In genomic region chr16:46974352-46974751, GRCh38 we compare ENCODE assay signal across 8 cellular contexts. TPM values are rescaled to one million over a fixed set of nuclear protein-coding genes. Genes with fewer than 3 reads are reported as not detected.
DNase-seq lines count a peak whose midpoint lies in the region; ATAC-seq, FAIRE-seq and TF ChIP-seq lines count a peak whose summit lies in the region.

No MANE protein-coding gene starts in this region.

- H3K9me2 ChIP-seq in DOHH2 (replicated peaks; ENCODE audit: control insufficient read depth, low read length) = no peaks in the 10 kb centered on the region

- no peak overlapping the region for H3K9ac ChIP-seq in H1 (replicated peaks in 1 of 4; ENCODE audit: extremely low read depth in 1 of 4, low read depth in 3 of 4, low read length in 3 of 4)

- no peaks in the 10 kb centered on the region for H3K9me3 ChIP-seq in DOHH2 (ENCODE audit: control insufficient read depth, insufficient read depth, low read length)
- no peaks in the 10 kb centered on the region for H3K9me3 ChIP-seq in H1 (ENCODE audit: insufficient read depth in 2 of 2, low read depth in 1 of 2, low read length in 1 of 2)

- peaks cover 18% of the 10 kb centered on the region for H3K36me3 Mint-ChIP-seq in HFFc6 (ENCODE audit: low read depth)
- peaks cover 14% of the 10 kb centered on the region for H3K36me3 Mint-ChIP-seq in T-cell
- peaks cover 14% of the 10 kb centered on the region for H3K36me3 Mint-ChIP-seq in osteocyte (ENCODE audit: unreplicated experiment)

- TF ChIP-seq CTCF in DOHH2 (IDR thresholded peaks at IDR 0.05; ENCODE audit: low read depth, low read length, poor library complexity, severe bottlenecking) = no peak
- no peak for TF ChIP-seq CTCF in HFFc6 (IDR thresholded peaks at IDR 0.05)
- TF ChIP-seq CTCF in H1 (IDR thresholded peaks at IDR 0.05; ENCODE audit: control extremely low read depth in 1 of 3, insufficient read depth in 1 of 3, low read depth in 1 of 3, low read length in 3 of 3) = no peak
- TF ChIP-seq CTCF in osteocyte (IDR thresholded peaks at IDR 0.05) = no peak

- H2BK5ac ChIP-seq in H1 (ENCODE audit: low read depth, low read length) = no peak overlapping the region

- H3K14ac ChIP-seq in H1 (ENCODE audit: insufficient read length) = no peak overlapping the region

- peak overlapping the region; percentile 89 for H3K4me2 ChIP-seq in DOHH2 (ENCODE audit: low read length)
- H3K4me2 ChIP-seq in H1 (ENCODE audit: insufficient read depth in 1 of 2, low read depth in 2 of 2, low read length in 2 of 2) = peak overlapping the region; percentile 83 to 100; a peak in 3 of 4 replicates

- H3K23me2 ChIP-seq in H1 (ENCODE audit: low read depth, low read length) = peaks cover 5% of the 10 kb centered on the region

- H3K4me3 ChIP-seq in DOHH2 (ENCODE audit: low read length) (peak overlapping the region; percentile 84), H1 (ENCODE audit: extremely low read depth in 1 of 4, insufficient read depth in 2 of 4, low read depth in 3 of 4, low read length in 4 of 4) (peak overlapping the region in 2 of 4 experiments; percentile 91 to 97; a peak in 5 of 8 replicates)

- TF ChIP-seq EP300 in H1 (IDR thresholded peaks at IDR 0.05; ENCODE audit: borderline replicate concordance in 1 of 2, low read depth in 2 of 2, low read length in 2 of 2) = no peak

- H3K4me1 Mint-ChIP-seq in HFFc6 (ENCODE audit: low read depth) = peaks cover 29% of the 10 kb centered on the region
- peaks cover 43 to 54% (median 53%) of the 10 kb centered on the region in 3 donors for H3K4me1 Mint-ChIP-seq in T-cell
- peaks cover 28% of the 10 kb centered on the region for H3K4me1 Mint-ChIP-seq in osteocyte (ENCODE audit: unreplicated experiment)

- H3K27ac ChIP-seq in DOHH2 (ENCODE audit: low read depth, low read length) = 0 out of 2 replicates have a peak overlapping the region, but pooled peaks have one; percentile 69
- no peak overlapping the region for H3K27ac ChIP-seq in H1 (ENCODE audit: low read depth, low read length)

- TF ChIP-seq POLR2A in H1 (IDR thresholded peaks at IDR 0.05; ENCODE audit: control extremely low read depth in 1 of 2, low read depth in 2 of 2, low read length in 2 of 2) = no peak

- peaks cover 5% of the 10 kb centered on the region; the same call in 1 of the 2 replicates for H3F3A ChIP-seq in DOHH2 (ENCODE audit: control insufficient read depth, insufficient read depth)

- H3K4ac ChIP-seq in H1 (replicated peaks; ENCODE audit: insufficient read length, low read depth, low read length) = peak overlapping the region; percentile 32

- H3K56ac ChIP-seq in H1 (replicated peaks; ENCODE audit: insufficient read length, low read depth, low read length) = no peak overlapping the region

- DNase-seq in HFFc6 (no peak), T-cell (peak in 13 of 34 experiments; percentile 0 to 32 (median 4)), H1 (ENCODE audit: low read depth in 1 of 2, low spot score in 2 of 2) (no peak), osteocyte (ENCODE audit: extremely low spot score, unreplicated experiment) (peak; percentile 23), midbrain (lab: John Stamatoyannopoulos, UW) (no peak)

- H4K8ac ChIP-seq in H1 (ENCODE audit: extremely low read depth, insufficient read depth, low read length) = no peak overlapping the region

- H3K36me3 ChIP-seq in DOHH2 (ENCODE audit: control insufficient read depth, low read length) (peaks cover 37% of the 10 kb centered on the region), H1 (ENCODE audit: control insufficient read depth in 2 of 4, insufficient read depth in 4 of 4, low read length in 3 of 4) (peaks cover 3 to 29% (median 5%) of the 10 kb centered on the region in 4 experiments; a peak in 5 of 8 replicates)

- H4K20me1 ChIP-seq in DOHH2 (ENCODE audit: control insufficient read depth, insufficient read depth, low read depth, low read length) (peaks cover 18% of the 10 kb centered on the region), H1 (replicated peaks in 1 of 2; ENCODE audit: control insufficient read depth in 1 of 2, insufficient read depth in 2 of 2, low read length in 2 of 2) (peaks cover 0 to 1% of the 10 kb centered on the region in 2 experiments)

- CTCF ChIA-PET in T-cell (lab: Charles Lee) = interaction anchor here in 1 of 2 donors (0.6 to 1.1 kb wide), 4 partner anchors 13 to 1191 kb away, joined by 3 read pairs; no protein-coding TSS in a partner anchor
- CTCF ChIA-PET in H1 (lab: Charles Lee; ENCODE audit: partially characterized antibody) = interaction anchor here (1.0 to 1.5 kb wide), 3 partner anchors 9 to 50 kb away, joined by 3 to 5 read pairs (median 4); no protein-coding TSS in a partner anchor

- H3K27me3 Mint-ChIP-seq in HFFc6 (ENCODE audit: insufficient read depth) = no peaks in the 10 kb centered on the region
- no peaks in the 10 kb centered on the region for H3K27me3 Mint-ChIP-seq in T-cell
- no peaks in the 10 kb centered on the region for H3K27me3 Mint-ChIP-seq in osteocyte (ENCODE audit: unreplicated experiment)

- H3K27ac Mint-ChIP-seq in HFFc6 = peak overlapping the region; percentile 95
- peak overlapping the region; percentile 97 to 99 for H3K27ac Mint-ChIP-seq in T-cell
- peak overlapping the region; percentile 97 for H3K27ac Mint-ChIP-seq in osteocyte (ENCODE audit: unreplicated experiment)

- H3K79me1 ChIP-seq in H1 (ENCODE audit: low read depth, low read length) = peaks cover 7% of the 10 kb centered on the region; the same call in 1 of the 2 replicates

- WGBS in H1 (ENCODE audit: extremely low coverage in 1 of 2, insufficient coverage in 1 of 2, insufficient read length in 1 of 2, insufficient replicate concordance in 2 of 2, low coverage in 1 of 2, low lambda C conversion rate in 2 of 2, missing lambda C conversion rate in 1 of 2), 2 experiments = 87% methylated on average over 6 of the region's 6 CpGs; no CpG with 5 or more reads in 1 of the 2 experiments

- H2AK5ac ChIP-seq in H1 (ENCODE audit: low read depth, low read length) = peak overlapping the region; percentile 76; the same call in 1 of the 2 replicates

- H3K9me3 Mint-ChIP-seq in HFFc6 (no peaks in the 10 kb centered on the region), T-cell (no peaks in the 10 kb centered on the region), osteocyte (ENCODE audit: unreplicated experiment) (no peaks in the 10 kb centered on the region)

- H2AFZ ChIP-seq in H1 (ENCODE audit: low read length) = no peak overlapping the region

- peak overlapping the region; percentile 83; the same call in 1 of the 2 replicates for H2BK15ac ChIP-seq in H1 (ENCODE audit: low read length)

- H3K23ac ChIP-seq in H1 (ENCODE audit: insufficient read length) = no peak overlapping the region

- H3K27me3 ChIP-seq in DOHH2 (ENCODE audit: control insufficient read depth, low read length) (no peaks in the 10 kb centered on the region), H1 (replicated peaks in 1 of 4; ENCODE audit: control insufficient read depth in 3 of 4, extremely low read depth in 1 of 4, insufficient read depth in 3 of 4, low read length in 3 of 4) (no peaks in the 10 kb centered on the region)

- H2BK120ac ChIP-seq in H1 (replicated peaks; ENCODE audit: low read depth, low read length) = no peak overlapping the region

- H3K79me2 ChIP-seq in DOHH2 (ENCODE audit: control insufficient read depth, low read length) (peaks cover 54% of the 10 kb centered on the region), H1 (ENCODE audit: control insufficient read depth in 1 of 2, insufficient read depth in 2 of 2, low read length in 2 of 2) (peaks cover 6 to 37% of the 10 kb centered on the region in 2 experiments; a peak in 3 of 4 replicates)

- ATAC-seq in T-cell (replicated peaks in 1 of 4) (no peak), GM21737 (IDR thresholded peaks at IDR 0.05; ENCODE audit: unreplicated experiment) (no peak), HG02588 (IDR thresholded peaks at IDR 0.05; ENCODE audit: unreplicated experiment) (no peak)

- no peak overlapping the region for H3K18ac ChIP-seq in H1 (ENCODE audit: extremely low read depth, low read length)

- no peak overlapping the region for H4K5ac ChIP-seq in H1 (ENCODE audit: insufficient read length, low read depth, low read length)

- POLR2A ChIA-PET in T-cell (lab: Charles Lee) (interaction anchor here (0.8 to 1.1 kb wide), 2 partner anchors 11 to 1635 kb away, joined by 3 to 6 read pairs; no protein-coding TSS in a partner anchor), H1 (lab: Charles Lee; ENCODE audit: partially characterized antibody) (interaction anchor here (0.7 to 3.0 kb wide), 9 partner anchors 9 to 108 kb away, joined by 3 to 25 read pairs (median 7); no protein-coding TSS in a partner anchor)

- H2BK20ac ChIP-seq in H1 (ENCODE audit: low read length) = no peak overlapping the region

- no peak for TF ChIP-seq RAD21 in H1 (IDR thresholded peaks at IDR 0.05 in 1 of 2, conservative IDR thresholded peaks at IDR 0.05 in 1 of 2; ENCODE audit: low read depth in 2 of 2, low read length in 2 of 2)

- H3K4me3 Mint-ChIP-seq in HFFc6 (peak overlapping the region; percentile 91), T-cell (peak overlapping the region; percentile 92 to 98 (median 93)), osteocyte (ENCODE audit: unreplicated experiment) (peak overlapping the region; percentile 91)

- peaks cover 37% of the 10 kb centered on the region for H3K4me1 ChIP-seq in DOHH2 (ENCODE audit: control insufficient read depth, low read length)
- peaks cover 2 to 12% (median 5%) of the 10 kb centered on the region in 4 experiments; a peak in 4 of 7 replicates for H3K4me1 ChIP-seq in H1 (replicated peaks in 1 of 4; ENCODE audit: control insufficient read depth in 3 of 4, insufficient read depth in 4 of 4, low read length in 3 of 4)

- H2BK12ac ChIP-seq in H1 (ENCODE audit: low read depth, low read length) = 0 out of 2 replicates have a peak overlapping the region, but pooled peaks have one; percentile 33

- FAIRE-seq in H1 (lab: Jason Lieb, UNC) = no peak

- H4K91ac ChIP-seq in H1 (replicated peaks; ENCODE audit: insufficient read length, low read length) = peak overlapping the region; percentile 13

TF ChIP-seq in H1, 55 proteins besides CTCF, POLR2A, EP300 and RAD21:
- TF ChIP-seq CREB1 (IDR thresholded peaks at IDR 0.05) (no peak), MAX (IDR thresholded peaks at IDR 0.05) (peak; percentile 35; the same call in 1 of the 2 replicates)

RNA-seq across cellular contexts. Expression of gene DNAJA2, which starts 0.9 kb away (rescaled TPM):
- 10 to 100 TPM; 64.2 to 80.3 (median 72.5) TPM for total RNA-seq in HFFc6 (2021; fragmentation: NEBNext Ultra II Directional; extraction: Animal tissue kit (Norgen Biotek cat#: 25700))
- total RNA-seq in T-cell (10 to 100 TPM; 60.4 to 75.3 (median 67.4) TPM), osteocyte (60.2 and 63.5 TPM in 2 replicates)
- 93.8 and 97.4 TPM in 2 replicates for total RNA-seq in H1 (2021; fragmentation: NEBNext Ultra II Directional; extraction: Animal tissue kit (Norgen Biotek cat#: 25700))
- 6.3 and 9.4 TPM in 2 replicates for polyA plus RNA-seq in H1 (2011; rRNA removed)
- polyA plus RNA-seq in H1 (2011; cell fraction: cytosol; rRNA removed) = 14.5 TPM
- 6.4 TPM for polyA plus RNA-seq in H1 (2011; cell fraction: nucleus; rRNA removed)
- polyA plus RNA-seq in H1 (2012, experiment 1 of 2) = 56.4 to 84.1 TPM (median 72.0 TPM) in 4 replicates
- 9.8 TPM for polyA plus RNA-seq in H1 (2012, experiment 2 of 2)
- polyA plus RNA-seq in H1 (2013, experiment 1 of 2) = 42.7 TPM
- polyA plus RNA-seq in H1 (2013, experiment 2 of 2) = 44.6 TPM
- polyA minus RNA-seq in H1 (2011; rRNA and poly(A)+ RNA removed) = 28.7 and 29.8 TPM in 2 replicates
- 34.9 TPM for polyA minus RNA-seq in H1 (2011; cell fraction: cytosol; rRNA and poly(A)+ RNA removed)
- 28.6 TPM for polyA minus RNA-seq in H1 (2011; cell fraction: nucleus; rRNA and poly(A)+ RNA removed)
